In the genomic region with DNA sequence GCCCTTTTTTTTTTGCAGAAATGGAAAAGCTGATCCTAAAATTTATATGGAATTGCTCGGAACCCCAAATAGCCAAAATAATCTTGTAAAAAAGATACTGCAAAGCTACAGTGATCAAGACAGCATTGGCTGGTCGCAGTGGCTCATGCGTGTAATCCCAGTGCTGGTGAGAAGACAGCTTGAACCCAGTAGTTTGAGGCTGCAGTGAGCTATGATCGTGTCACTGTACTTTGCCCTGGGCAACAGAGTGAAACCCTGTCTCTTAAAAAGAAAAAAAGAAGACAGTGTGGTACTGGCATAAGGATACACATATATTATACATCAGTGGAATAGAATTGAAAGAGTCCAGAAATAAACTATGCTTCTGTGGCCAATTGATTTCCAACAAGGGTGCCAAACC, we compare ENCODE assay signal across 21 cellular contexts. TPM values are rescaled to one million over a fixed set of nuclear protein-coding genes. Genes with fewer than 3 reads are reported as not detected.
DNase-seq lines count a peak whose midpoint lies in the region; ATAC-seq and TF ChIP-seq lines count a peak whose summit lies in the region.
"Had no signal": no experiment of that assay in that cellular context is flagged by ENCODE, and none has a peak within 500 bp of the region (broad histone marks: within the 10 kb centered on the region; RNA-seq: fewer than 3 reads in every experiment).

No MANE protein-coding gene starts in this region.

- ATAC-seq in activated CD8-positive, alpha-beta T cell treated with anti-CD3 and anti-CD28 coated beads, Interleukin-2, amount 10 ng/mL, durations not matched to agents 7 days and 5 days, result no peak
- ATAC-seq in stimulated activated effector memory CD8-positive, alpha-beta T cell treated with anti-CD3 and anti-CD28 coated beads, Interleukin-12 subunit alpha, Interleukin-12 subunit beta, amount 100 ng/mL, for 72 hours, result no peak
- ATAC-seq in right cardiac atrium, result no peak
- no peak for ATAC-seq in natural killer cell

- WGBS in right cardiac atrium, result 91% methylated on average over 4 of the region's 4 CpGs

- peak overlapping the region; percentile 55 for H3K27ac Mint-ChIP-seq in activated naive CD4-positive, alpha-beta T cell treated with anti-CD3 and anti-CD28 coated beads, Interleukin-2, amount 10 ng/mL, durations not matched to agents 7 days and 5 days
- H3K27ac Mint-ChIP-seq in IgD-negative memory B cell (peak overlapping the region in 2 of 3 donors; percentile 53 to 90), natural killer cell (no peak overlapping the region)
- peak overlapping the region; percentile 58 for H3K27ac Mint-ChIP-seq in activated CD8-positive, alpha-beta T cell treated with anti-CD3 and anti-CD28 coated beads, Interleukin-2, amount 10 ng/mL, durations not matched to agents 7 days and 5 days
- H3K27ac Mint-ChIP-seq in stimulated activated effector memory CD8-positive, alpha-beta T cell treated with anti-CD3 and anti-CD28 coated beads, Interleukin-12 subunit alpha, Interleukin-12 subunit beta, amount 100 ng/mL, for 72 hours, result peak overlapping the region; percentile 80
- H3K27ac Mint-ChIP-seq: H9, nephron progenitor cell had no signal

- H3K4me3 ChIP-seq in right cardiac atrium (ENCODE audit: low read length), result no peak overlapping the region
- H3K4me3 ChIP-seq: cardiac muscle cell, tibial artery had no signal

- H3K27me3 Mint-ChIP-seq in activated naive CD4-positive, alpha-beta T cell treated with anti-CD3 and anti-CD28 coated beads, Interleukin-2, amount 10 ng/mL, durations not matched to agents 7 days and 5 days, result no peaks in the 10 kb centered on the region
- H3K27me3 Mint-ChIP-seq in IgD-negative memory B cell (peaks cover 2% of the 10 kb centered on the region), natural killer cell (ENCODE audit: low read depth in 2 of 2) (no peaks in the 10 kb centered on the region)
- no peaks in the 10 kb centered on the region for H3K27me3 Mint-ChIP-seq in activated CD8-positive, alpha-beta T cell treated with anti-CD3 and anti-CD28 coated beads, Interleukin-2, amount 10 ng/mL, durations not matched to agents 7 days and 5 days (ENCODE audit: low read depth)

- H3K27ac ChIP-seq in right cardiac atrium (ENCODE audit: low read length), result no peak overlapping the region
- H3K27ac ChIP-seq: cardiac muscle cell, parathyroid adenoma had no signal

- no peaks in the 10 kb centered on the region for H3K27me3 ChIP-seq in right cardiac atrium (ENCODE audit: control insufficient read depth, insufficient read depth)
- H3K27me3 ChIP-seq: tibial artery had no signal

- peaks cover 88% of the 10 kb centered on the region for H3K4me1 Mint-ChIP-seq in activated naive CD4-positive, alpha-beta T cell treated with anti-CD3 and anti-CD28 coated beads, Interleukin-2, amount 10 ng/mL, durations not matched to agents 7 days and 5 days
- H3K4me1 Mint-ChIP-seq in IgD-negative memory B cell (peaks cover 38 to 58% (median 56%) of the 10 kb centered on the region in 3 donors), natural killer cell (peaks cover 60 to 78% of the 10 kb centered on the region in 2 donors)
- H3K4me1 Mint-ChIP-seq in activated CD8-positive, alpha-beta T cell treated with anti-CD3 and anti-CD28 coated beads, Interleukin-2, amount 10 ng/mL, durations not matched to agents 7 days and 5 days (ENCODE audit: low read depth), result peaks cover 79% of the 10 kb centered on the region
- H3K4me1 Mint-ChIP-seq in stimulated activated effector memory CD8-positive, alpha-beta T cell treated with anti-CD3 and anti-CD28 coated beads, Interleukin-12 subunit alpha, Interleukin-12 subunit beta, amount 100 ng/mL, for 72 hours, result peaks cover 83% of the 10 kb centered on the region

- no peak overlapping the region for H3K4me3 Mint-ChIP-seq in activated naive CD4-positive, alpha-beta T cell treated with anti-CD3 and anti-CD28 coated beads, Interleukin-2, amount 10 ng/mL, durations not matched to agents 7 days and 5 days
- H3K4me3 Mint-ChIP-seq in IgD-negative memory B cell (peak overlapping the region in 3 of 4 donors; percentile 49 to 85 (median 69)), natural killer cell (no peak overlapping the region)
- H3K4me3 Mint-ChIP-seq in activated CD8-positive, alpha-beta T cell treated with anti-CD3 and anti-CD28 coated beads, Interleukin-2, amount 10 ng/mL, durations not matched to agents 7 days and 5 days, result peak overlapping the region; percentile 48
- H3K4me3 Mint-ChIP-seq in stimulated activated effector memory CD8-positive, alpha-beta T cell treated with anti-CD3 and anti-CD28 coated beads, Interleukin-12 subunit alpha, Interleukin-12 subunit beta, amount 100 ng/mL, for 72 hours, result peak overlapping the region; percentile 69
- H3K4me3 Mint-ChIP-seq: H9, nephron progenitor cell had no signal

- intact Hi-C loops in right cardiac atrium (cut with DNase I), result no loop called here
- intact Hi-C loops in natural killer cell (cut with micrococcal nuclease), result loop anchor here (2.0 to 10.0 kb wide), 2 partner anchors 21 to 303 kb away; partner anchors contain the start of genes CSAD, NPFF, TARBP2 and ZNF740

- no peak for DNase-seq in activated naive CD4-positive, alpha-beta T cell treated with anti-CD3 and anti-CD28 coated beads, Interleukin-2, amount 10 ng/mL, durations not matched to agents 7 days and 5 days
- DNase-seq in activated naive CD4-positive, alpha-beta T cell treated with Interleukin-2 at 50 U/mL for 16 hours, result no peak
- no peak for DNase-seq in activated CD8-positive, alpha-beta T cell treated with anti-CD3 and anti-CD28 coated beads, Interleukin-2, amount 10 ng/mL, durations not matched to agents 7 days and 5 days
- no peak for DNase-seq in stimulated activated effector memory CD8-positive, alpha-beta T cell treated with anti-CD3 and anti-CD28 coated beads, Interleukin-12 subunit alpha, Interleukin-12 subunit beta, amount 100 ng/mL, for 72 hours (ENCODE audit: low spot score in 2 of 2)
- DNase-seq in right cardiac atrium (no peak), NCI-H1930 (lab: John Stamatoyannopoulos, UW) (no peak), natural killer cell (no peak)
- DNase-seq: activated CD4-positive, alpha-beta T cell treated with anti-CD3 and anti-CD28 coated beads, Interleukin-2, amount 50 U/mL, for 1 hour; DMS79; glutamatergic neuron; H9; NCI-H1092; NCI-H2081; NCI-H524; nephron progenitor cell; stimulated activated CD4-positive, alpha-beta T cell treated with anti-CD3 and anti-CD28 coated beads, Interleukin-2, amount 100 ng/mL, for 24 hours; stimulated activated naive CD4-positive, alpha-beta T cell treated with Interleukin-2 at 50 U/mL for 16 hours; tibial artery had no signal

- TF ChIP-seq CTCF in natural killer cell (IDR thresholded peaks at IDR 0.05), result no peak

- H3K4me1 ChIP-seq in right cardiac atrium (ENCODE audit: control insufficient read depth, insufficient read depth, low read length), result no peaks in the 10 kb centered on the region
- H3K4me1 ChIP-seq: parathyroid adenoma had no signal

- no peaks in the 10 kb centered on the region for H3K9me3 Mint-ChIP-seq in activated naive CD4-positive, alpha-beta T cell treated with anti-CD3 and anti-CD28 coated beads, Interleukin-2, amount 10 ng/mL, durations not matched to agents 7 days and 5 days
- H3K9me3 Mint-ChIP-seq in IgD-negative memory B cell (no peaks in the 10 kb centered on the region), natural killer cell (no peaks in the 10 kb centered on the region)
- H3K9me3 Mint-ChIP-seq in activated CD8-positive, alpha-beta T cell treated with anti-CD3 and anti-CD28 coated beads, Interleukin-2, amount 10 ng/mL, durations not matched to agents 7 days and 5 days (ENCODE audit: insufficient read depth), result no peaks in the 10 kb centered on the region
- no peaks in the 10 kb centered on the region for H3K9me3 Mint-ChIP-seq in stimulated activated effector memory CD8-positive, alpha-beta T cell treated with anti-CD3 and anti-CD28 coated beads, Interleukin-12 subunit alpha, Interleukin-12 subunit beta, amount 100 ng/mL, for 72 hours
- H3K9me3 Mint-ChIP-seq: nephron progenitor cell had no signal

- POLR2A ChIA-PET in activated CD8-positive, alpha-beta T cell treated with anti-CD3 and anti-CD28 coated beads, Interleukin-2, amount 10 ng/mL, durations not matched to agents 7 days and 5 days (lab: Charles Lee), result interaction anchor here (0.8 to 7.9 kb wide), 6 partner anchors 9 to 67 kb away, joined by 3 to 57 read pairs (median 4); partner anchors contain the start of genes CSAD, ESPL1 and ZNF740

- no peaks in the 10 kb centered on the region for H3K9me3 ChIP-seq in right cardiac atrium (ENCODE audit: control insufficient read depth, low read length)
- H3K9me3 ChIP-seq: tibial artery had no signal

- H3K36me3 Mint-ChIP-seq in activated naive CD4-positive, alpha-beta T cell treated with anti-CD3 and anti-CD28 coated beads, Interleukin-2, amount 10 ng/mL, durations not matched to agents 7 days and 5 days, result peaks cover 68% of the 10 kb centered on the region
- H3K36me3 Mint-ChIP-seq in IgD-negative memory B cell (peaks cover 19% of the 10 kb centered on the region), natural killer cell (peaks cover 6% of the 10 kb centered on the region)
- peaks cover 79% of the 10 kb centered on the region for H3K36me3 Mint-ChIP-seq in activated CD8-positive, alpha-beta T cell treated with anti-CD3 and anti-CD28 coated beads, Interleukin-2, amount 10 ng/mL, durations not matched to agents 7 days and 5 days (ENCODE audit: low read depth)
- peaks cover 92% of the 10 kb centered on the region for H3K36me3 Mint-ChIP-seq in stimulated activated effector memory CD8-positive, alpha-beta T cell treated with anti-CD3 and anti-CD28 coated beads, Interleukin-12 subunit alpha, Interleukin-12 subunit beta, amount 100 ng/mL, for 72 hours

- CTCF ChIA-PET in activated naive CD4-positive, alpha-beta T cell treated with anti-CD3 and anti-CD28 coated beads, Interleukin-2, amount 10 ng/mL, durations not matched to agents 7 days and 5 days (lab: Charles Lee), result interaction anchor here (0.6 to 5.7 kb wide), 6 partner anchors 10 to 136 kb away, joined by 3 to 51 read pairs (median 7); no protein-coding TSS in a partner anchor
- CTCF ChIA-PET in activated CD8-positive, alpha-beta T cell treated with anti-CD3 and anti-CD28 coated beads, Interleukin-2, amount 10 ng/mL, durations not matched to agents 7 days and 5 days (lab: Charles Lee), result interaction anchor here (0.7 to 6.5 kb wide), 9 partner anchors 11 to 91 kb away, joined by 3 to 58 read pairs (median 3); partner anchors contain the start of gene ESPL1

RNA-seq across cellular contexts. Expression of gene ITGB7, which starts 5.4 kb away (rescaled TPM):
- polyA plus RNA-seq in IgD-negative memory B cell, result 238 TPM
- total RNA-seq in activated CD8-positive, alpha-beta T cell treated with anti-CD3 and anti-CD28 coated beads, Interleukin-2, amount 10 ng/mL, durations not matched to agents 7 days and 5 days, result 100 to 1,000 TPM; 500 to 503 TPM
- 1 to 10 TPM in 2 of 4 donors, under 1 TPM in 2; 0.88 to 2.8 (median 1.3) TPM for total RNA-seq in right cardiac atrium
- 0.45 TPM for polyA plus RNA-seq in right cardiac atrium
- total RNA-seq in natural killer cell, result 100 to 1,000 TPM; 329 to 441 (median 439) TPM

RNA-seq across cellular contexts. Expression of gene CSAD, which starts 20.9 kb away (rescaled TPM):
- polyA plus RNA-seq in IgD-negative memory B cell, result 0.58 TPM
- 10 to 100 TPM; 15.7 to 17.0 TPM for total RNA-seq in activated CD8-positive, alpha-beta T cell treated with anti-CD3 and anti-CD28 coated beads, Interleukin-2, amount 10 ng/mL, durations not matched to agents 7 days and 5 days
- total RNA-seq in right cardiac atrium, result 10 to 100 TPM; 10.3 to 13.0 (median 12.3) TPM
- polyA plus RNA-seq in right cardiac atrium, result 16.2 TPM
- total RNA-seq in natural killer cell, result 10 to 100 TPM; 50.8 to 54.4 (median 53.0) TPM

RNA-seq across cellular contexts. Expression of gene ZNF740, which starts 21.1 kb away (rescaled TPM):
- polyA plus RNA-seq in IgD-negative memory B cell (5.0 TPM), right cardiac atrium (5.3 TPM)
- 10 to 100 TPM; 28.2 to 31.4 TPM for total RNA-seq in activated CD8-positive, alpha-beta T cell treated with anti-CD3 and anti-CD28 coated beads, Interleukin-2, amount 10 ng/mL, durations not matched to agents 7 days and 5 days
- total RNA-seq in right cardiac atrium (10 to 100 TPM; 13.8 to 29.9 (median 22.4) TPM), natural killer cell (10 to 100 TPM; 37.1 to 65.9 (median 45.3) TPM)

RNA-seq across cellular contexts. Expression of gene RARG, which starts 30.4 kb away (rescaled TPM):
- polyA plus RNA-seq in IgD-negative memory B cell (4.8 TPM), right cardiac atrium (10.5 TPM)
- total RNA-seq in activated CD8-positive, alpha-beta T cell treated with anti-CD3 and anti-CD28 coated beads, Interleukin-2, amount 10 ng/mL, durations not matched to agents 7 days and 5 days, result 10 to 100 TPM; 44.1 to 45.9 TPM
- total RNA-seq in right cardiac atrium (10 to 100 TPM; 11.7 to 26.2 (median 23.4) TPM), natural killer cell (10 to 100 TPM; 24.0 to 30.6 (median 27.5) TPM)

Comparison
In these comparisons a context has a peak if more than half of its experiments do, and no peak if none do; other contexts are left out.
1. H3K27ac Mint-ChIP-seq: peak in activated naive CD4-positive, alpha-beta T cell treated with anti-CD3 and anti-CD28 coated beads, Interleukin-2, amount 10 ng/mL, durations not matched to agents 7 days and 5 days (single experiment), IgD-negative memory B cell (2 of 3), activated CD8-positive, alpha-beta T cell treated with anti-CD3 and anti-CD28 coated beads, Interleukin-2, amount 10 ng/mL, durations not matched to agents 7 days and 5 days (single experiment) and stimulated activated effector memory CD8-positive, alpha-beta T cell treated with anti-CD3 and anti-CD28 coated beads, Interleukin-12 subunit alpha, Interleukin-12 subunit beta, amount 100 ng/mL, for 72 hours (single experiment); none in natural killer cell (0 of 2).
2. H3K4me3 Mint-ChIP-seq: peak in IgD-negative memory B cell (3 of 4), activated CD8-positive, alpha-beta T cell treated with anti-CD3 and anti-CD28 coated beads, Interleukin-2, amount 10 ng/mL, durations not matched to agents 7 days and 5 days (single experiment) and stimulated activated effector memory CD8-positive, alpha-beta T cell treated with anti-CD3 and anti-CD28 coated beads, Interleukin-12 subunit alpha, Interleukin-12 subunit beta, amount 100 ng/mL, for 72 hours (single experiment); none in activated naive CD4-positive, alpha-beta T cell treated with anti-CD3 and anti-CD28 coated beads, Interleukin-2, amount 10 ng/mL, durations not matched to agents 7 days and 5 days (single experiment) and natural killer cell (single experiment).
3. RNA of gene ITGB7, which starts 5.4 kb away (total RNA-seq): 500 to 503 TPM in activated CD8-positive, alpha-beta T cell treated with anti-CD3 and anti-CD28 coated beads, Interleukin-2, amount 10 ng/mL, durations not matched to agents 7 days and 5 days and 329 to 441 TPM in natural killer cell; 0.88 to 2.8 TPM in right cardiac atrium; every median in the first group is over 10 times any median in the second.